ENCODE assay signal across 10 cellular contexts in the genomic region with DNA sequence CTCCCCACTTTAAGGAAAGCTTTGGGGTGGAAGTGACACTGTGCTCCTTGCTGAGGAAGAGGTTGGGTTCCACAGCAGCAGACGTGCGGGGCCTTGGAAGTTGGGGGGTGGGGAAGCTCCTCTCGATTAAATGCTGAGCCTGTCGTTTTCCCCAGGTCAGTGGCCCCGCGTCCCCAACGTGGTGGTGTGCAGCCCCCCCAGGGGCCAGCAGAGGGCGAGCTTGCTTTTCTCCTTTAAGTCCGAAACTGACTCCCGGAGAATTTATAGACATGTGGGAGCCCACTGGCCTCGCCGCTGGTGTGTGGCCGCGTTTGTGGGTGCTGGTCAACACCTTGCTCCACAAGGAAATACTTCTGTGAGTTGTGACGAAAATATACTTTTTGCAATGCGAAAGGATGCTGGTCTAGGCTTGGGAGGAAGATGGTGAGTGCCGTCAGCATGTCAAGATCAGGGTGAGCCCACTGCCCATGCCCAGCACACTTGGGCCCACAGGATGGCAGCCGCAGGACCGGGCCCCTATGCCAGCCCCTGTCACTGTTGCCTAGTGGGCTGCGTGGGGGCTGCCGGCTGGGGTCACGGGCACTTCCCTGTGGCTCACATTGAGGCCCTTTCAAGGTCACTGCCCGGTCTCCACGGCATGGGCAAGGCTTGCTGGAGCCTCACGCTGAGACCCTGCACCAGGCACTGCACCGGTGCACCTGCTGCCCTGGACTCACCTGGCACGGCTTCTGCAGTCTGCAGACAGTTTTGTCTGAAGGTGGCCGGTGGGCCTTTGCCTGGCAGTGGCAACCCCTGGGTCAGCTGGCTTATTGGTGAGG. TPM values are rescaled to one million over a fixed set of nuclear protein-coding genes. Genes with fewer than 3 reads are reported as not detected.
A peak's percentile ranks its signal among the peaks of the same experiment; 100 is the strongest.
DNase-seq lines count a peak whose midpoint lies in the region; TF ChIP-seq lines count a peak whose summit lies in the region.
"Had no signal": no experiment of that assay in that cellular context is flagged by ENCODE, and none has a peak within 500 bp of the region (broad histone marks: within the 10 kb centered on the region; RNA-seq: fewer than 3 reads in every experiment).

No MANE protein-coding gene starts in this region.

- no peak for TF ChIP-seq EP300 in esophagus muscularis mucosa (IDR thresholded peaks at IDR 0.05)
- TF ChIP-seq EP300 in neural cell (conservative IDR thresholded peaks at IDR 0.05; ENCODE audit: poor library complexity, severe bottlenecking), result no peak

- intact Hi-C loops in esophagus muscularis mucosa (cut with DNase I) (loop anchor here (5.0 to 10.0 kb wide), 3 partner anchors 156 to 368 kb away; a partner anchor contains a TSS), uterus (cut with DNase I; ENCODE audit: low total_unique reads) (no loop called here)

- no peak overlapping the region for H2AFZ ChIP-seq in neural cell (ENCODE audit: low read depth, low read length)

- H3K4me1 ChIP-seq in esophagus muscularis mucosa (peaks cover 3 to 24% (median 14%) of the 10 kb centered on the region in 4 donors), uterus (no peaks in the 10 kb centered on the region)

- H3K36me3 Mint-ChIP-seq in activated CD4-positive, alpha-beta memory T cell treated with anti-CD3 and anti-CD28 coated beads, Interleukin-2, amount 10 ng/mL, durations not matched to agents 7 days and 5 days (ENCODE audit: low read depth), result peaks cover 6% of the 10 kb centered on the region
- H3K36me3 Mint-ChIP-seq: activated naive CD8-positive, alpha-beta T cell had no signal

- H3K9ac ChIP-seq in neural cell (ENCODE audit: low read length), result no peak overlapping the region

- H3K27ac ChIP-seq in esophagus muscularis mucosa (replicated peaks in 1 of 4) (no peak overlapping the region), neural cell (ENCODE audit: low read length) (no peak overlapping the region), uterus (no peak overlapping the region)

- no peaks in the 10 kb centered on the region for H3K27me3 ChIP-seq in esophagus muscularis mucosa
- no peaks in the 10 kb centered on the region for H3K27me3 ChIP-seq in neural cell (ENCODE audit: insufficient read depth, low read depth, low read length)
- H3K27me3 ChIP-seq in uterus, result no peaks in the 10 kb centered on the region

- TF ChIP-seq CTCF in LNCaP clone FGC (IDR thresholded peaks at IDR 0.05; ENCODE audit: control insufficient read depth, extremely low read depth, insufficient read depth), result peak; percentile 64
- peak; percentile 71 to 85 (median 79) for TF ChIP-seq CTCF in esophagus muscularis mucosa (IDR thresholded peaks at IDR 0.05)
- TF ChIP-seq CTCF in neural cell (IDR thresholded peaks at IDR 0.05; ENCODE audit: poor library complexity, severe bottlenecking), result peak; percentile 88
- peak; percentile 56 to 75 (median 70) for TF ChIP-seq CTCF in uterus (IDR thresholded peaks at IDR 0.05)

- no peaks in the 10 kb centered on the region for H3K9me3 Mint-ChIP-seq in activated CD4-positive, alpha-beta memory T cell treated with anti-CD3 and anti-CD28 coated beads, Interleukin-2, amount 10 ng/mL, durations not matched to agents 7 days and 5 days

- H3K4me3 Mint-ChIP-seq in activated CD4-positive, alpha-beta memory T cell treated with anti-CD3 and anti-CD28 coated beads, Interleukin-2, amount 10 ng/mL, durations not matched to agents 7 days and 5 days, result no peak overlapping the region
- H3K4me3 Mint-ChIP-seq: activated naive CD8-positive, alpha-beta T cell had no signal

- H3K27ac Mint-ChIP-seq in activated CD4-positive, alpha-beta memory T cell treated with anti-CD3 and anti-CD28 coated beads, Interleukin-2, amount 10 ng/mL, durations not matched to agents 7 days and 5 days, result no peak overlapping the region
- H3K27ac Mint-ChIP-seq: activated naive CD8-positive, alpha-beta T cell had no signal

- WGBS in esophagus muscularis mucosa, result 64% methylated on average over 17 of the region's 28 CpGs

- no peaks in the 10 kb centered on the region for H3F3A ChIP-seq in neural cell (ENCODE audit: insufficient read depth, low read length, poor library complexity, severe bottlenecking)

- no peaks in the 10 kb centered on the region for H3K79me2 ChIP-seq in neural cell (replicated peaks; ENCODE audit: insufficient read depth, low read length)

- no peak for TF ChIP-seq POLR2A in esophagus muscularis mucosa (IDR thresholded peaks at IDR 0.05; ENCODE audit: low read depth)
- TF ChIP-seq POLR2A in uterus (IDR thresholded peaks at IDR 0.05), result no peak

- POLR2A ChIA-PET in activated CD4-positive, alpha-beta memory T cell treated with anti-CD3 and anti-CD28 coated beads, Interleukin-2, amount 10 ng/mL, durations not matched to agents 7 days and 5 days (lab: Charles Lee), result interaction anchor here (0.9 kb wide), 1 partner anchor 9 kb away, joined by 7 read pairs; a partner anchor contains a TSS

- no peaks in the 10 kb centered on the region for H3K9me2 ChIP-seq in neural cell (ENCODE audit: insufficient read depth, low read length)

- no peaks in the 10 kb centered on the region for H3K27me3 Mint-ChIP-seq in activated CD4-positive, alpha-beta memory T cell treated with anti-CD3 and anti-CD28 coated beads, Interleukin-2, amount 10 ng/mL, durations not matched to agents 7 days and 5 days
- H3K27me3 Mint-ChIP-seq: activated naive CD8-positive, alpha-beta T cell had no signal

- no peaks in the 10 kb centered on the region for H4K20me1 ChIP-seq in neural cell (ENCODE audit: insufficient read depth)

- no peak overlapping the region for H3K4me3 ChIP-seq in LNCaP clone FGC (ENCODE audit: low read depth, low read length)
- H3K4me3 ChIP-seq in esophagus muscularis mucosa, result no peak overlapping the region
- no peak overlapping the region for H3K4me3 ChIP-seq in neural cell (ENCODE audit: low read length)
- H3K4me3 ChIP-seq in uterus, result no peak overlapping the region

- DNase-seq in NCI-H146 (lab: John Stamatoyannopoulos, UW) (peak; percentile 43), NCI-H146 treated with DMSO at 0.1 percent for 48 hours (lab: John Stamatoyannopoulos, UW; ENCODE audit: unreplicated experiment) (no peak), LNCaP clone FGC (ENCODE audit: low read depth) (no peak), esophagus muscularis mucosa (ENCODE audit: extremely low spot score) (no peak), uterus (peak; percentile 46 to 57), LoVo (ENCODE audit: low spot score) (no peak)
- DNase-seq in activated CD4-positive, alpha-beta memory T cell treated with anti-CD3 and anti-CD28 coated beads, Interleukin-2, amount 10 ng/mL, durations not matched to agents 7 days and 5 days, result peak; percentile 44

- no peak overlapping the region for H3K4me2 ChIP-seq in neural cell (ENCODE audit: low read length)

- H3K36me3 ChIP-seq in esophagus muscularis mucosa, result peaks cover 18 to 87% (median 58%) of the 10 kb centered on the region in 4 donors
- no peaks in the 10 kb centered on the region for H3K36me3 ChIP-seq in neural cell (ENCODE audit: insufficient read depth, low read length)
- H3K36me3 ChIP-seq in uterus, result no peaks in the 10 kb centered on the region

- CTCF ChIA-PET in activated CD4-positive, alpha-beta memory T cell treated with anti-CD3 and anti-CD28 coated beads, Interleukin-2, amount 10 ng/mL, durations not matched to agents 7 days and 5 days (lab: Charles Lee), result interaction anchor here (0.7 to 2.4 kb wide), 10 partner anchors 9 to 353 kb away, joined by 3 to 13 read pairs (median 3); a partner anchor contains a TSS

- H3K9me3 ChIP-seq in esophagus muscularis mucosa (no peaks in the 10 kb centered on the region), neural cell (ENCODE audit: low read length) (no peaks in the 10 kb centered on the region), uterus (no peaks in the 10 kb centered on the region)

- H3K4me1 Mint-ChIP-seq in activated CD4-positive, alpha-beta memory T cell treated with anti-CD3 and anti-CD28 coated beads, Interleukin-2, amount 10 ng/mL, durations not matched to agents 7 days and 5 days, result peaks cover 7% of the 10 kb centered on the region

- TF ChIP-seq RAD21 in neural cell (conservative IDR thresholded peaks at IDR 0.05), result peak; percentile 88

TF ChIP-seq in neural cell, 6 proteins besides CTCF, POLR2A, EP300 and RAD21 (continues in another document):
- TF ChIP-seq, protein P1, sequence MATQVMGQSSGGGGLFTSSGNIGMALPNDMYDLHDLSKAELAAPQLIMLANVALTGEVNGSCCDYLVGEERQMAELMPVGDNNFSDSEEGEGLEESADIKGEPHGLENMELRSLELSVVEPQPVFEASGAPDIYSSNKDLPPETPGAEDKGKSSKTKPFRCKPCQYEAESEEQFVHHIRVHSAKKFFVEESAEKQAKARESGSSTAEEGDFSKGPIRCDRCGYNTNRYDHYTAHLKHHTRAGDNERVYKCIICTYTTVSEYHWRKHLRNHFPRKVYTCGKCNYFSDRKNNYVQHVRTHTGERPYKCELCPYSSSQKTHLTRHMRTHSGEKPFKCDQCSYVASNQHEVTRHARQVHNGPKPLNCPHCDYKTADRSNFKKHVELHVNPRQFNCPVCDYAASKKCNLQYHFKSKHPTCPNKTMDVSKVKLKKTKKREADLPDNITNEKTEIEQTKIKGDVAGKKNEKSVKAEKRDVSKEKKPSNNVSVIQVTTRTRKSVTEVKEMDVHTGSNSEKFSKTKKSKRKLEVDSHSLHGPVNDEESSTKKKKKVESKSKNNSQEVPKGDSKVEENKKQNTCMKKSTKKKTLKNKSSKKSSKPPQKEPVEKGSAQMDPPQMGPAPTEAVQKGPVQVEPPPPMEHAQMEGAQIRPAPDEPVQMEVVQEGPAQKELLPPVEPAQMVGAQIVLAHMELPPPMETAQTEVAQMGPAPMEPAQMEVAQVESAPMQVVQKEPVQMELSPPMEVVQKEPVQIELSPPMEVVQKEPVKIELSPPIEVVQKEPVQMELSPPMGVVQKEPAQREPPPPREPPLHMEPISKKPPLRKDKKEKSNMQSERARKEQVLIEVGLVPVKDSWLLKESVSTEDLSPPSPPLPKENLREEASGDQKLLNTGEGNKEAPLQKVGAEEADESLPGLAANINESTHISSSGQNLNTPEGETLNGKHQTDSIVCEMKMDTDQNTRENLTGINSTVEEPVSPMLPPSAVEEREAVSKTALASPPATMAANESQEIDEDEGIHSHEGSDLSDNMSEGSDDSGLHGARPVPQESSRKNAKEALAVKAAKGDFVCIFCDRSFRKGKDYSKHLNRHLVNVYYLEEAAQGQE (IDR thresholded peaks at IDR 0.05; ENCODE audit: borderline replicate concordance), result no peak
- TF ChIP-seq EZH2 (IDR thresholded peaks at IDR 0.05; ENCODE audit: borderline replicate concordance, insufficient read depth, low read length, poor library complexity, severe bottlenecking), result no peak
- TF ChIP-seq TAF1 (IDR thresholded peaks at IDR 0.05; ENCODE audit: low read depth), result no peak

RNA-seq across cellular contexts. Expression of a gene that starts 9.4 kb away (rescaled TPM):
- 10 to 100 TPM; 22.2 to 22.3 TPM for total RNA-seq in activated CD4-positive, alpha-beta memory T cell treated with anti-CD3 and anti-CD28 coated beads, Interleukin-2, amount 10 ng/mL, durations not matched to agents 7 days and 5 days
- 10 to 100 TPM in 3 of 4 donors, 1 to 10 TPM in 1; 8.9 to 16.5 (median 13.1) TPM for total RNA-seq in esophagus muscularis mucosa
- 11.6 and 13.3 TPM in 2 replicates for polyA plus RNA-seq in neural cell
- polyA minus RNA-seq in neural cell, result 16.4 and 17.8 TPM in 2 replicates
- total RNA-seq in uterus, result 10 to 100 TPM; 13.1 to 37.2 (median 19.3) TPM

RNA-seq across cellular contexts. Expression of a gene that starts 49.9 kb away (rescaled TPM):
- not detected for total RNA-seq in activated CD4-positive, alpha-beta memory T cell treated with anti-CD3 and anti-CD28 coated beads, Interleukin-2, amount 10 ng/mL, durations not matched to agents 7 days and 5 days
- not detected for total RNA-seq in esophagus muscularis mucosa
- not detected in 2 replicates for polyA plus RNA-seq in neural cell
- not detected in 2 replicates for polyA minus RNA-seq in neural cell
- total RNA-seq in uterus, result not detected
- total RNA-seq: urinary bladder had no signal
- polyA plus RNA-seq: urinary bladder had no signal

Comparison
In these comparisons a context has a peak if more than half of its experiments do, and no peak if none do; other contexts are left out.
1. DNase-seq: peak in NCI-H146 (single experiment), activated CD4-positive, alpha-beta memory T cell treated with anti-CD3 and anti-CD28 coated beads, Interleukin-2, amount 10 ng/mL, durations not matched to agents 7 days and 5 days (single experiment) and uterus (2 of 2); none in NCI-H146 treated with DMSO at 0.1 percent for 48 hours (single experiment), LNCaP clone FGC (single experiment), esophagus muscularis mucosa (single experiment) and LoVo (single experiment).
2. Peak in every context shown above with its lines, with median percentiles within 50 percentile points of each other: CTCF ChIP-seq.